In the genomic region with DNA sequence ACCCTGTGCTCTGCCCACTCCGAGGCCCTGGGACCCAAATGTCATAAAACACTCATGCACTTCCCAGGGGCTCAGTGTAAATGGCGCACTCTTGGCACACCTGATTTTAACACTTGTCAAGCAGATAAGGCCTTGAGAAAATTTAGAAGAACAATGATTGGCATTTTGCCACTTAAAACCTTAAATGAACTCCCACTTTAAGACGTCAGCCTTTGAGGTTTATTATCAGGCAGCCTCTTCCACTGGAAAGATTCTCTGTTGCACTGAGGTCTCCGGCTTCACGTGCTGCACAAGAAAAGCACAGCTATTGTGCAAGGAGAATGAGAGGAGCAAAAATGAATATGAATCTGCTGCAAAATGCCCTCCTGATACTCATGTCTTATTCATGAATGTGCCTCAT, we compare ENCODE assay signal across 17 cellular contexts. TPM values are rescaled to one million over a fixed set of nuclear protein-coding genes. Genes with fewer than 3 reads are reported as not detected.
DNase-seq lines count a peak whose midpoint lies in the region; ATAC-seq and TF ChIP-seq lines count a peak whose summit lies in the region.
"Had no signal": no experiment of that assay in that cellular context is flagged by ENCODE, and none has a peak within 500 bp of the region (broad histone marks: within the 10 kb centered on the region; RNA-seq: fewer than 3 reads in every experiment).

No MANE protein-coding gene starts in this region.

- no peak for TF ChIP-seq EP300 in tibial nerve (IDR thresholded peaks at IDR 0.05)

- H3K4ac ChIP-seq in neuronal stem cell (ENCODE audit: low read length) = no peak overlapping the region

- no peak for TF ChIP-seq CTCF in tibial nerve (IDR thresholded peaks at IDR 0.05)

- no peaks in the 10 kb centered on the region for H3K36me3 ChIP-seq in SK-N-MC (ENCODE audit: insufficient read depth, low read length)
- no peaks in the 10 kb centered on the region for H3K36me3 ChIP-seq in neuronal stem cell (replicated peaks in 1 of 2; ENCODE audit: control insufficient read depth in 2 of 2, insufficient read depth in 2 of 2, low read length in 2 of 2)
- no peaks in the 10 kb centered on the region for H3K36me3 ChIP-seq in tibial nerve
- no peaks in the 10 kb centered on the region for H3K36me3 ChIP-seq in H7 (replicated peaks; ENCODE audit: control insufficient read depth, insufficient read depth, low read length)
- H3K36me3 ChIP-seq: BE2C, MG63 had no signal

- peak overlapping the region; percentile 94 for H3K27ac ChIP-seq in SK-N-MC
- no peak overlapping the region for H3K27ac ChIP-seq in neuronal stem cell (replicated peaks; ENCODE audit: low read length)
- no peak overlapping the region for H3K27ac ChIP-seq in tibial nerve

- TF ChIP-seq POLR2A in tibial nerve (IDR thresholded peaks at IDR 0.05) = no peak

- no peak for ATAC-seq in HG02571 (IDR thresholded peaks at IDR 0.05; ENCODE audit: unreplicated experiment)
- ATAC-seq: HepG2, PC-3 had no signal

- no peak overlapping the region for H3K14ac ChIP-seq in neuronal stem cell (ENCODE audit: low read length)

- H4K91ac ChIP-seq in neuronal stem cell (ENCODE audit: low read depth, low read length, poor library complexity) = no peak overlapping the region

- H3K9me3 ChIP-seq in SK-N-MC (ENCODE audit: low read depth, low read length) (no peaks in the 10 kb centered on the region), neuronal stem cell (replicated peaks in 1 of 2; ENCODE audit: control insufficient read depth in 2 of 2, insufficient read depth in 1 of 2, low read depth in 1 of 2, low read length in 2 of 2) (no peaks in the 10 kb centered on the region), tibial nerve (no peaks in the 10 kb centered on the region)
- H3K9me3 ChIP-seq: BE2C, MG63 had no signal

- peak overlapping the region; percentile 45 for H3K4me3 ChIP-seq in SK-N-MC
- no peak overlapping the region for H3K4me3 ChIP-seq in neuronal stem cell (ENCODE audit: low read length in 2 of 2)
- no peak overlapping the region for H3K4me3 ChIP-seq in tibial nerve
- H3K4me3 ChIP-seq in H7 (ENCODE audit: insufficient read depth, low read depth, low read length) = no peak overlapping the region
- H3K4me3 ChIP-seq: MG63 had no signal

- no peak overlapping the region for H2BK120ac ChIP-seq in neuronal stem cell (ENCODE audit: low read depth, low read length)

- H3K9ac ChIP-seq in SK-N-MC (ENCODE audit: insufficient read length) (peak overlapping the region; percentile 48), neuronal stem cell (ENCODE audit: low read depth, low read length, poor library complexity) (no peak overlapping the region)

- no peak overlapping the region for H2BK5ac ChIP-seq in neuronal stem cell (ENCODE audit: low read length)

- H3K18ac ChIP-seq in neuronal stem cell (ENCODE audit: low read length) = no peak overlapping the region

- no peak overlapping the region for H4K8ac ChIP-seq in neuronal stem cell (ENCODE audit: low read depth, low read length)

- no CpG with 5 or more reads among the region's 5 CpGs for WGBS in neuronal stem cell (ENCODE audit: extremely low coverage in 2 of 2, insufficient read length in 2 of 2, insufficient replicate concordance in 1 of 2), 2 donors
- WGBS in tibial nerve, 2 donors = 55 to 59% methylated on average over 5 of the region's 5 CpGs

- H3K23ac ChIP-seq in neuronal stem cell (ENCODE audit: low read depth, low read length, poor library complexity) = no peak overlapping the region

- no peak overlapping the region for H2BK15ac ChIP-seq in neuronal stem cell (ENCODE audit: low read length)

- no peak overlapping the region for H2BK12ac ChIP-seq in neuronal stem cell (ENCODE audit: low read length)

- H3K4me1 ChIP-seq in neuronal stem cell (ENCODE audit: control insufficient read depth in 2 of 2, insufficient read depth in 1 of 2, low read depth in 1 of 2, low read length in 2 of 2) (peaks cover 10 to 16% of the 10 kb centered on the region in 2 donors), tibial nerve (peaks cover 0 to 7% (median 0%) of the 10 kb centered on the region in 4 donors)

- DNase-seq in NCI-H226 (peak; percentile 43), SK-N-MC (ENCODE audit: low read depth, low spot score) (peak; percentile 76), dermis blood vessel endothelial cell (peak; percentile 72), neuronal stem cell (ENCODE audit: low spot score) (no peak), tibial nerve (ENCODE audit: low spot score in 2 of 2) (no peak), H7 (no peak)
- DNase-seq: BE2C; CD4-positive, alpha-beta memory T cell; HFFc6; MG63; NCI-H1092 treated with DMSO at 0.1 percent for 48 hours; NCI-H1694; NCI-H2107; NCI-H446; PC-3 had no signal

- no peak overlapping the region for H3K4me2 ChIP-seq in neuronal stem cell (ENCODE audit: insufficient read depth, low read length, poor library complexity, severe bottlenecking)

- peak overlapping the region; percentile 2 for H2AFZ ChIP-seq in neuronal stem cell (ENCODE audit: low read length)

- H3K79me1 ChIP-seq in neuronal stem cell (ENCODE audit: low read depth, low read length) = no peaks in the 10 kb centered on the region

- H3K27me3 ChIP-seq in neuronal stem cell (ENCODE audit: control insufficient read depth in 3 of 3, insufficient read depth in 3 of 3, low read depth in 1 of 3, low read length in 3 of 3) = peaks cover 0 to 8% (median 0%) of the 10 kb centered on the region in 3 experiments
- no peaks in the 10 kb centered on the region for H3K27me3 ChIP-seq in tibial nerve
- no peaks in the 10 kb centered on the region for H3K27me3 ChIP-seq in H7 (ENCODE audit: control insufficient read depth, insufficient read depth, low read length)
- H3K27me3 ChIP-seq: BE2C, MG63 had no signal

- no peak overlapping the region for H2AK5ac ChIP-seq in neuronal stem cell (ENCODE audit: low read depth, low read length)

RNA-seq across cellular contexts. Expression of a gene that starts 38.5 kb away (rescaled TPM):
- total RNA-seq in dermis blood vessel endothelial cell (32.0 and 41.7 TPM in 2 replicates), tibial nerve (10 to 100 TPM; 24.7 to 61.5 (median 35.0) TPM)
- 22.9 TPM for polyA plus RNA-seq in neuronal stem cell (2013, experiment 1 of 2)
- polyA plus RNA-seq in neuronal stem cell (2013, experiment 2 of 2) = 23.4 TPM
- total RNA-seq in H7 (2014; rRNA removed; shearing (Covaris generic)) = 9.9 and 14.7 TPM in 2 replicates

Comparison
In these comparisons a context has a peak if more than half of its experiments do, and no peak if none do; other contexts are left out.
1. DNase-seq: peak in NCI-H226 (single experiment), SK-N-MC (single experiment) and dermis blood vessel endothelial cell (single experiment); none in neuronal stem cell (single experiment), tibial nerve (0 of 2) and H7 (single experiment).